Comparison of ENCODE assay signal across 8 cellular contexts in genomic region chr13:106568225-106569003, GRCh38. TPM values are rescaled to one million over a fixed set of nuclear protein-coding genes. Genes with fewer than 3 reads are reported as not detected.
DNase-seq lines count a peak whose midpoint lies in the region; ATAC-seq, FAIRE-seq and TF ChIP-seq lines count a peak whose summit lies in the region.

No MANE protein-coding gene starts in this region.

- H3K27me3 ChIP-seq in skeletal muscle satellite cell (ENCODE audit: control insufficient read depth, insufficient read depth, low read length), result no peaks in the 10 kb centered on the region

- H3K4me1 ChIP-seq in skeletal muscle satellite cell (ENCODE audit: control insufficient read depth, insufficient read depth, low read length), result peaks cover 31% of the 10 kb centered on the region

- no peak for TF ChIP-seq CTCF in foreskin fibroblast (IDR thresholded peaks at IDR 0.05; ENCODE audit: low read depth, low read length)

- H3K4me3 Mint-ChIP-seq in T-helper 17 cell, result peak overlapping the region; percentile 99

- H3K27me3 Mint-ChIP-seq in T-helper 17 cell, result no peaks in the 10 kb centered on the region

- H3K4me3 ChIP-seq in foreskin fibroblast (ENCODE audit: low read depth in 1 of 2, low read length in 2 of 2) (peak overlapping the region; percentile 60 to 70), skeletal muscle satellite cell (ENCODE audit: low read length) (peak overlapping the region; percentile 97)

- H3K36me3 Mint-ChIP-seq in T-helper 17 cell (ENCODE audit: low read depth), result peaks cover 7% of the 10 kb centered on the region

- peak; percentile 44 to 86 for DNase-seq in AML-193 (lab: John Stamatoyannopoulos, UW)
- DNase-seq in T-helper 17 cell, result no peak
- DNase-seq in foreskin fibroblast, result no peak
- no peak for DNase-seq in COR-L47 (lab: John Stamatoyannopoulos, UW)
- no peak for DNase-seq in HTR-8/SVneo (ENCODE audit: insufficient read length, low spot score)

- peak overlapping the region; percentile 99 for H3K27ac Mint-ChIP-seq in T-helper 17 cell

- peaks cover 59% of the 10 kb centered on the region for H3K4me1 Mint-ChIP-seq in T-helper 17 cell

- H3K9ac ChIP-seq in skeletal muscle satellite cell (ENCODE audit: low read depth, low read length), result peak overlapping the region; percentile 99

- H3K9me3 ChIP-seq in T-helper 17 cell (ENCODE audit: control insufficient read depth, low read length, poor library complexity, severe bottlenecking) (no peaks in the 10 kb centered on the region), skeletal muscle satellite cell (replicated peaks; ENCODE audit: low read length) (no peaks in the 10 kb centered on the region)

- H3K36me3 ChIP-seq in skeletal muscle satellite cell (ENCODE audit: insufficient read depth, low read length), result no peaks in the 10 kb centered on the region

- FAIRE-seq in HTR-8/SVneo (lab: Jason Lieb, UNC), result no peak

- H3K4me2 ChIP-seq in skeletal muscle satellite cell (ENCODE audit: low read length), result peak overlapping the region; percentile 93

- peak; percentile 38 for ATAC-seq in GM18909 (IDR thresholded peaks at IDR 0.05; ENCODE audit: poor library complexity, unreplicated experiment)
- peak; percentile 16 for ATAC-seq in HG03135 (IDR thresholded peaks at IDR 0.05; ENCODE audit: unreplicated experiment)
- ATAC-seq in T-helper 17 cell, result peak; percentile 4

RNA-seq across cellular contexts. Expression of gene ARGLU1, which starts 0.5 kb away (rescaled TPM):
- total RNA-seq in T-helper 17 cell, result 100 to 1,000 TPM; 156 to 163 TPM
- 25.3 and 36.0 TPM in 2 replicates for total RNA-seq in skeletal muscle satellite cell (2012; rRNA removed)

RNA-seq across cellular contexts. Expression of gene EFNB2, which starts 33.0 kb away (rescaled TPM):
- under 1 TPM; 0.35 to 0.37 TPM for total RNA-seq in T-helper 17 cell
- total RNA-seq in skeletal muscle satellite cell (2012; rRNA removed), result 4.6 and 6.1 TPM in 2 replicates

Comparison
In these comparisons a context has a peak if more than half of its experiments do, and no peak if none do; other contexts are left out.
1. DNase-seq: peak in AML-193 (2 of 2); none in T-helper 17 cell (0 of 3), foreskin fibroblast (0 of 2), COR-L47 (single experiment) and HTR-8/SVneo (single experiment).
2. Peak in every context shown above with its lines, with median percentiles within 50 percentile points of each other: ATAC-seq.